ENCODE assay signal across 11 cellular contexts in genomic region chr1:22709227-22709626, GRCh38. TPM values are rescaled to one million over a fixed set of nuclear protein-coding genes. Genes with fewer than 3 reads are reported as not detected.
DNase-seq lines count a peak whose midpoint lies in the region; ATAC-seq and TF ChIP-seq lines count a peak whose summit lies in the region.
"Had no signal": no experiment of that assay in that cellular context is flagged by ENCODE, and none has a peak within 500 bp of the region (broad histone marks: within the 10 kb centered on the region; RNA-seq: fewer than 3 reads in every experiment).

No MANE protein-coding gene starts in this region.

- no peak for TF ChIP-seq CTCF in CD4-positive, alpha-beta T cell (IDR thresholded peaks at IDR 0.05)
- TF ChIP-seq CTCF in LNCaP clone FGC (IDR thresholded peaks at IDR 0.05; ENCODE audit: control insufficient read depth, extremely low read depth, insufficient read depth) (peak; percentile 4; the same call in 1 of the 2 replicates), colonic mucosa (IDR thresholded peaks at IDR 0.05) (peak; percentile 18), nephron progenitor cell (IDR thresholded peaks at IDR 0.05) (peak; percentile 42)

- peaks cover 11% of the 10 kb centered on the region for H3K4me1 ChIP-seq in colonic mucosa
- H3K4me1 ChIP-seq: parathyroid adenoma had no signal

- H3K4me3 ChIP-seq in LNCaP clone FGC (ENCODE audit: low read depth, low read length) (no peak overlapping the region), colonic mucosa (no peak overlapping the region)

- intact Hi-C loops in CD4-positive, alpha-beta T cell (cut with DNase I, micrococcal nuclease): loop anchor here in 1 of 2 experiments (10.0 kb wide), 1 partner anchor 476 kb away; no protein-coding TSS in a partner anchor
- intact Hi-C loops in colonic mucosa (cut with DNase I): no loop called here

- H3K9ac ChIP-seq in colonic mucosa (ENCODE audit: low read depth in 2 of 2, low read length in 2 of 2): peak overlapping the region in 1 of 2 donors; percentile 21
- H3K9ac ChIP-seq: parathyroid adenoma had no signal

- no peak overlapping the region for H3K27ac ChIP-seq in CD4-positive, alpha-beta T cell (ENCODE audit: low read depth, low read length)
- no peak overlapping the region for H3K27ac ChIP-seq in colonic mucosa
- H3K27ac ChIP-seq: HL-60, parathyroid adenoma had no signal

- H3K27ac Mint-ChIP-seq in CD4-positive, alpha-beta T cell: no peak overlapping the region
- no peak overlapping the region for H3K27ac Mint-ChIP-seq in nephron progenitor cell

- no peaks in the 10 kb centered on the region for H3K9me3 ChIP-seq in CD4-positive, alpha-beta T cell (ENCODE audit: control insufficient read depth, low read length)
- H3K9me3 ChIP-seq in colonic mucosa: no peaks in the 10 kb centered on the region
- H3K9me3 ChIP-seq: tibial nerve had no signal

- POLR2A ChIA-PET in CD4-positive, alpha-beta T cell (lab: Charles Lee): no interaction called here

- CTCF ChIA-PET in CD4-positive, alpha-beta T cell (lab: Charles Lee): no interaction called here

- H3K36me3 ChIP-seq in colonic mucosa: no peaks in the 10 kb centered on the region
- H3K36me3 ChIP-seq: tibial nerve had no signal

- no peak for ATAC-seq in CD4-positive, alpha-beta T cell (ENCODE audit: poor library complexity)

- DNase-seq in CD4-positive, alpha-beta T cell: no peak
- DNase-seq in LNCaP clone FGC (ENCODE audit: low read depth): no peak
- DNase-seq in colonic mucosa: no peak
- no peak for DNase-seq in nephron progenitor cell
- DNase-seq in COR-L47 (lab: John Stamatoyannopoulos, UW): no peak
- no peak for DNase-seq in LoVo (ENCODE audit: low spot score)
- DNase-seq in HCEC 1CT: no peak

- no peaks in the 10 kb centered on the region for H3K4me1 Mint-ChIP-seq in CD4-positive, alpha-beta T cell (ENCODE audit: low read depth)
- H3K4me1 Mint-ChIP-seq in nephron progenitor cell: peaks cover 24% of the 10 kb centered on the region

- H3K27me3 ChIP-seq in CD4-positive, alpha-beta T cell (ENCODE audit: control insufficient read depth, insufficient read depth, low read length): peaks cover 45% of the 10 kb centered on the region
- H3K27me3 ChIP-seq in colonic mucosa: no peaks in the 10 kb centered on the region

- H3K4me3 Mint-ChIP-seq in CD4-positive, alpha-beta T cell: peak overlapping the region; percentile 13
- peak overlapping the region; percentile 84 for H3K4me3 Mint-ChIP-seq in nephron progenitor cell

- no peaks in the 10 kb centered on the region for H3K36me3 Mint-ChIP-seq in CD4-positive, alpha-beta T cell (ENCODE audit: low read depth)
- H3K36me3 Mint-ChIP-seq in nephron progenitor cell (ENCODE audit: low read depth): no peaks in the 10 kb centered on the region

- no peaks in the 10 kb centered on the region for H3K9me3 Mint-ChIP-seq in CD4-positive, alpha-beta T cell
- no peaks in the 10 kb centered on the region for H3K9me3 Mint-ChIP-seq in nephron progenitor cell

- H3K27me3 Mint-ChIP-seq in CD4-positive, alpha-beta T cell: peaks cover 72% of the 10 kb centered on the region
- H3K27me3 Mint-ChIP-seq in nephron progenitor cell (ENCODE audit: low read depth, poor library complexity): peaks cover 57% of the 10 kb centered on the region

RNA-seq across cellular contexts. Expression of gene EPHB2, which starts 1.4 kb away (rescaled TPM):
- total RNA-seq in CD4-positive, alpha-beta T cell: under 1 TPM in 1 of 2 experiments, not detected in 1; 0.08 TPM
- 100 to 1,000 TPM in 1 of 2 donors, 10 to 100 TPM in 1; 71.9 to 150 TPM for total RNA-seq in colonic mucosa

RNA-seq across cellular contexts. Expression of gene C1QB, which starts 56.2 kb away (rescaled TPM):
- total RNA-seq in CD4-positive, alpha-beta T cell: not detected
- total RNA-seq in colonic mucosa: 10 to 100 TPM; 44.6 to 72.5 TPM
- total RNA-seq: G401 had no signal

Comparison
In these comparisons a context has a peak if more than half of its experiments do, and no peak if none do; other contexts are left out.
1. RNA of gene EPHB2, which starts 1.4 kb away (total RNA-seq): 71.9 to 150 TPM in colonic mucosa; 0.08 TPM in CD4-positive, alpha-beta T cell; every median in the first group is over 10 times any median in the second.
2. RNA of gene C1QB, which starts 56.2 kb away (total RNA-seq): 44.6 to 72.5 TPM in colonic mucosa; not detected in CD4-positive, alpha-beta T cell; every median in the first group is over 10 times any median in the second.